28 cellular contexts compared by ENCODE assay signal in genomic region chr5:133497608-133498348, GRCh38.
"Had no signal": no experiment of that assay in that cellular context is flagged by ENCODE, and none has a peak within 500 bp of the region (broad histone marks: within the 10 kb centered on the region; RNA-seq: fewer than 3 reads in every experiment).

No MANE protein-coding gene starts in this region.

- H3K4me1 ChIP-seq: foreskin keratinocyte, gastroesophageal sphincter, heart right ventricle, lower lobe of right lung, pancreas, tibial nerve, upper lobe of right lung, uterus had no signal

- H3K27ac Mint-ChIP-seq: endodermal cell; naive thymus-derived CD8-positive, alpha-beta T cell; nephron progenitor cell had no signal

- ATAC-seq: esophagus mucosa; foreskin keratinocyte; gastroesophageal sphincter; heart right ventricle; left ventricle myocardium superior; naive thymus-derived CD8-positive, alpha-beta T cell; pancreas; sciatic nerve had no signal

- H3K27ac ChIP-seq: epithelial cell of prostate, foreskin keratinocyte, gastroesophageal sphincter, heart right ventricle, lower lobe of right lung, pancreas, thoracic aorta, tibial nerve, upper lobe of right lung, uterus had no signal

- H3K27me3 ChIP-seq: dorsolateral prefrontal cortex, pancreas, tibial nerve, upper lobe of right lung, uterus had no signal

- H3K4me3 Mint-ChIP-seq: endodermal cell; naive thymus-derived CD8-positive, alpha-beta T cell; nephron progenitor cell had no signal

- H3K36me3 Mint-ChIP-seq: naive thymus-derived CD8-positive, alpha-beta T cell had no signal

- H3K9me3 Mint-ChIP-seq: endodermal cell had no signal

- H3K4me1 Mint-ChIP-seq: naive thymus-derived CD8-positive, alpha-beta T cell had no signal

- H3K36me3 ChIP-seq: gastroesophageal sphincter, heart right ventricle, lower lobe of right lung, pancreas, thoracic aorta, tibial nerve, upper lobe of right lung, uterus had no signal

- DNase-seq: dorsolateral prefrontal cortex; effector CD8-positive, alpha-beta T cell; endodermal cell; foreskin keratinocyte; glutamatergic neuron; heart right ventricle; hippocampal formation; left ventricle myocardium superior; lower lobe of right lung; naive thymus-derived CD8-positive, alpha-beta T cell; nephron progenitor cell; occipital lobe; pancreas; stimulated activated CD4-positive, alpha-beta T cell treated with anti-CD3 and anti-CD28 coated beads, Interleukin-12 subunit alpha, Interleukin-12 subunit beta, amount 100 ng/mL, for 4 hours; stimulated activated CD4-positive, alpha-beta T cell treated with anti-CD3 and anti-CD28 coated beads, Interleukin-1b, Interleukin-23, amount 100 ng/mL, for 48 hours; stimulated activated CD4-positive, alpha-beta T cell treated with anti-CD3 and anti-CD28 coated beads, Interleukin-4, amount 100 ng/mL, for 1 hour; stimulated activated CD8-positive, alpha-beta memory T cell treated with anti-CD3 and anti-CD28 coated beads, Interleukin-4, amount 100 ng/mL, for 48 hours; stimulated activated naive CD4-positive, alpha-beta T cell treated with Interleukin-2 at 50 U/mL for 16 hours; substantia nigra; upper lobe of right lung; uterus had no signal

- H3K4me2 ChIP-seq: smooth muscle cell had no signal

- H3K4me3 ChIP-seq: dorsolateral prefrontal cortex, gastroesophageal sphincter, heart right ventricle, lower lobe of right lung, pancreas, smooth muscle cell, thoracic aorta, tibial nerve, upper lobe of right lung, uterus had no signal

- H3K9me3 ChIP-seq: gastroesophageal sphincter, lower lobe of right lung, pancreas, thoracic aorta, tibial nerve, upper lobe of right lung, uterus had no signal
